In genomic region chr19:18478545-18479311, GRCh38 we compare ENCODE assay signal across 1 cellular context.
A peak's percentile ranks its signal among the peaks of the same experiment; 100 is the strongest.
TF ChIP-seq lines count a peak whose summit lies in the region.

No MANE protein-coding gene starts in this region.

TF ChIP-seq in IMR-90, 13 proteins besides CTCF, POLR2A, EP300 and RAD21 (continued from another document):
- TF ChIP-seq ELK1 (IDR thresholded peaks at IDR 0.05; ENCODE audit: borderline replicate concordance, low read depth, low read length) (0 out of 2 replicates have a peak, but pooled peaks have one; percentile 27), RFX5 (IDR thresholded peaks at IDR 0.05; ENCODE audit: low read depth, low read length) (no peak), CEBPB (IDR thresholded peaks at IDR 0.05; ENCODE audit: low read depth, low read length) (peak; percentile 99), NFE2L2 (IDR thresholded peaks at IDR 0.05; ENCODE audit: low read depth, low read length) (no peak), MXI1 (IDR thresholded peaks at IDR 0.05; ENCODE audit: borderline replicate concordance, low read depth, low read length) (0 out of 2 replicates have a peak, but pooled peaks have one; percentile 43), MAFK (IDR thresholded peaks at IDR 0.05; ENCODE audit: low read depth, low read length) (no peak), FOS (IDR thresholded peaks at IDR 0.05; ENCODE audit: low read depth, low read length) (no peak), CHD1 (IDR thresholded peaks at IDR 0.05; ENCODE audit: low read depth, low read length) (no peak)
